In the genomic region with DNA sequence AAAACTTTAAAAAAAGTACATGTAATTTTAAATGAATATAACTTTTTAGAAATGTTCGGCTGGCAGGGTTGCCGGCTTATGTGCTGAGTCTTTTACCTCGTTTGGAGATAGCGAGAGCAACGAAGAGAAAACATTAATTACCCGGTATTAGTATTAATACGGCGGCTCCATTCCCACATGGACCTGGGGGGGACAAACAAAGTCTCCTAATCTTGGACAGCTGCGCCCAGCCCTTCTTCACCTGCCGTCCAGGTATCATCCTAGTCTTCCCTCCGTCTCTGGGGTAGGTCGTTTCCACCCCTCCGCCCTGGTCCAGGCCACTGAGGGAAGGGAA, we compare ENCODE assay signal across 8 cellular contexts. TPM values are rescaled to one million over a fixed set of nuclear protein-coding genes. Genes with fewer than 3 reads are reported as not detected.
DNase-seq lines count a peak whose midpoint lies in the region; ATAC-seq and TF ChIP-seq lines count a peak whose summit lies in the region.

No MANE protein-coding gene starts in this region.

- peaks cover 35% of the 10 kb centered on the region for H3K4me1 ChIP-seq in CD8-positive, alpha-beta memory T cell (ENCODE audit: insufficient read depth, low read length)
- H3K4me1 ChIP-seq in endocrine pancreas (ENCODE audit: control insufficient read depth, insufficient read depth, low read length) = peaks cover 24% of the 10 kb centered on the region

- no peaks in the 10 kb centered on the region for H3K36me3 ChIP-seq in CD8-positive, alpha-beta memory T cell (ENCODE audit: insufficient read depth, low read length)
- H3K36me3 ChIP-seq in endocrine pancreas (ENCODE audit: control insufficient read depth, insufficient read depth, low read length) = no peaks in the 10 kb centered on the region

- no peaks in the 10 kb centered on the region for H3K9me3 ChIP-seq in CD8-positive, alpha-beta memory T cell (ENCODE audit: low read length)
- no peaks in the 10 kb centered on the region for H3K9me3 ChIP-seq in endocrine pancreas (ENCODE audit: control insufficient read depth, low read length)

- H3K4me3 Mint-ChIP-seq in CD8-positive, alpha-beta memory T cell = peak overlapping the region; percentile 83 to 98 (median 86)
- H3K4me3 Mint-ChIP-seq in nephron progenitor cell = peak overlapping the region; percentile 86

- ATAC-seq in left colon = no peak
- no peak for ATAC-seq in GM19397 (IDR thresholded peaks at IDR 0.05; ENCODE audit: unreplicated experiment)
- no peak for ATAC-seq in GM19463 (IDR thresholded peaks at IDR 0.05; ENCODE audit: unreplicated experiment)

- peaks cover 0 to 13% (median 0%) of the 10 kb centered on the region in 3 donors for H3K36me3 Mint-ChIP-seq in CD8-positive, alpha-beta memory T cell
- peaks cover 5% of the 10 kb centered on the region for H3K36me3 Mint-ChIP-seq in nephron progenitor cell (ENCODE audit: low read depth)

- TF ChIP-seq POLR2A in NB4 (IDR thresholded peaks at IDR 0.05; ENCODE audit: extremely low read depth, insufficient read length) = no peak

- no peaks in the 10 kb centered on the region for H3K9me3 Mint-ChIP-seq in CD8-positive, alpha-beta memory T cell
- no peaks in the 10 kb centered on the region for H3K9me3 Mint-ChIP-seq in nephron progenitor cell

- no peaks in the 10 kb centered on the region for H3K27me3 Mint-ChIP-seq in CD8-positive, alpha-beta memory T cell
- H3K27me3 Mint-ChIP-seq in nephron progenitor cell (ENCODE audit: low read depth, poor library complexity) = peaks cover 13% of the 10 kb centered on the region

- peak overlapping the region; percentile 80 for H3K27ac ChIP-seq in CD8-positive, alpha-beta memory T cell (ENCODE audit: low read depth, low read length)

- H3K27me3 ChIP-seq in CD8-positive, alpha-beta memory T cell (ENCODE audit: insufficient read depth, low read length, poor library complexity, severe bottlenecking) = no peaks in the 10 kb centered on the region
- H3K27me3 ChIP-seq in endocrine pancreas (ENCODE audit: control insufficient read depth, insufficient read depth, low read length) = no peaks in the 10 kb centered on the region

- DNase-seq in CD8-positive, alpha-beta memory T cell = no peak
- DNase-seq in NB4 (ENCODE audit: low read depth) = peak; percentile 9
- no peak for DNase-seq in nephron progenitor cell
- no peak for DNase-seq in left colon
- no peak for DNase-seq in effector CD4-positive, alpha-beta T cell

- peak overlapping the region; percentile 88 to 98 (median 94) for H3K27ac Mint-ChIP-seq in CD8-positive, alpha-beta memory T cell
- no peak overlapping the region for H3K27ac Mint-ChIP-seq in nephron progenitor cell

- POLR2A ChIA-PET in CD8-positive, alpha-beta memory T cell (lab: Charles Lee) = interaction anchor here (0.7 kb wide), 1 partner anchor 422 kb away, joined by 8 read pairs; no protein-coding TSS in a partner anchor

- intact Hi-C loops in left colon (cut with DNase I, micrococcal nuclease) = no loop called here

- H3K4me3 ChIP-seq in CD8-positive, alpha-beta memory T cell (ENCODE audit: low read length) = peak overlapping the region; percentile 70
- H3K4me3 ChIP-seq in NB4 (ENCODE audit: low read depth, low read length) (peak overlapping the region; percentile 81), endocrine pancreas (ENCODE audit: control insufficient read depth, insufficient read depth, low read length) (peak overlapping the region; percentile 48)

- H3K4me1 Mint-ChIP-seq in CD8-positive, alpha-beta memory T cell = peaks cover 40 to 57% (median 56%) of the 10 kb centered on the region in 3 donors
- peaks cover 37% of the 10 kb centered on the region for H3K4me1 Mint-ChIP-seq in nephron progenitor cell

- no peak for TF ChIP-seq CTCF in NB4 (IDR thresholded peaks at IDR 0.05; ENCODE audit: low read depth, low read length)
- TF ChIP-seq CTCF in nephron progenitor cell (IDR thresholded peaks at IDR 0.05) = no peak

- CTCF ChIA-PET in CD8-positive, alpha-beta memory T cell (lab: Charles Lee) = interaction anchor here (3.7 kb wide), 1 partner anchor 206 kb away, joined by 25 read pairs; a partner anchor contains a TSS

- H3K9ac ChIP-seq in endocrine pancreas (ENCODE audit: control insufficient read depth, insufficient read depth, low read length) = peak overlapping the region; percentile 94

RNA-seq across cellular contexts. Expression of a gene that starts 0.3 kb away (rescaled TPM):
- 10 to 100 TPM; 24.7 to 26.5 TPM for total RNA-seq in CD8-positive, alpha-beta memory T cell
- 42.7 TPM for polyA plus RNA-seq in CD8-positive, alpha-beta memory T cell
- total RNA-seq in left colon = 10 to 100 TPM; 20.1 to 24.4 TPM

RNA-seq across cellular contexts. Expression of a gene that starts 39.5 kb away (rescaled TPM):
- total RNA-seq in CD8-positive, alpha-beta memory T cell = not detected
- polyA plus RNA-seq in CD8-positive, alpha-beta memory T cell = not detected
- not detected for total RNA-seq in left colon
